In the genomic region with DNA sequence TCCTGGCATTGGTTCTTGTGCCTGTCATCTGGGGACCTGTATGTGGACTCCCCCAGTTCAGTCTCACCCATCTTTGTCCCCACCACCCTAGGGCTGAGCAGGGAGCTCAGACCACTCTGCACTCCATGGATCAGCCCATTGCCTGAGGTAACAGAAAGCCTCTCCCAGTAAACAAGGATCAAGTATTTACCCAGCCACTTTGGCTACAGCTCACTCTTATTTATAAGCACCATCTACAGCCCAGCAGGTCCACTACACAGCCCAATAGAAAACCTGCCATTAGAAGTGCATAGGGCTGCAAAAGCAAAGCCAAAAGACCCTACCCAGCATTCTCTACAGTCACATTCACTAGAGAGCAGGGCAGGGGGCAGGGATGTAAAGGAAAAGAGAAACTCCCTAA, we compare ENCODE assay signal across 18 cellular contexts.
A peak's percentile ranks its signal among the peaks of the same experiment; 100 is the strongest.
DNase-seq lines count a peak whose midpoint lies in the region; ATAC-seq and TF ChIP-seq lines count a peak whose summit lies in the region.
"Had no signal": no experiment of that assay in that cellular context is flagged by ENCODE, and none has a peak within 500 bp of the region (broad histone marks: within the 10 kb centered on the region; RNA-seq: fewer than 3 reads in every experiment).

No MANE protein-coding gene starts in this region.

- H3K4me3 Mint-ChIP-seq in neural progenitor cell: no peak overlapping the region
- H3K4me3 Mint-ChIP-seq: CD4-positive, alpha-beta memory T cell had no signal

- no peak overlapping the region for H3K9ac ChIP-seq in neural progenitor cell

- H3K79me2 ChIP-seq in neural progenitor cell (ENCODE audit: low read depth): no peaks in the 10 kb centered on the region

- TF ChIP-seq CTCF in left lung (IDR thresholded peaks at IDR 0.05) (no peak), neural progenitor cell (IDR thresholded peaks at IDR 0.05) (no peak)

- H4K20me1 ChIP-seq in neural progenitor cell (ENCODE audit: low read depth): no peaks in the 10 kb centered on the region

- peak overlapping the region; percentile 51 for H3K27ac Mint-ChIP-seq in neural progenitor cell
- H3K27ac Mint-ChIP-seq: CD4-positive, alpha-beta memory T cell had no signal

- ATAC-seq in left lung (peak; percentile 92), HG02981 (IDR thresholded peaks at IDR 0.05; ENCODE audit: unreplicated experiment) (no peak), HG03521 (IDR thresholded peaks at IDR 0.05; ENCODE audit: unreplicated experiment) (no peak)
- ATAC-seq: GM12878 had no signal

- peaks cover 0 to 3% of the 10 kb centered on the region in 2 donors for H3K9me3 ChIP-seq in left lung
- H3K9me3 ChIP-seq in neural progenitor cell (ENCODE audit: low read depth): no peaks in the 10 kb centered on the region

- DNase-seq in DMS53 (lab: John Stamatoyannopoulos, UW) (peak; percentile 42), DMS53 treated with DMSO at 0.1 percent for 48 hours (lab: John Stamatoyannopoulos, UW; ENCODE audit: unreplicated experiment) (peak; percentile 1), left lung (no peak), neural progenitor cell (ENCODE audit: low spot score) (no peak), HK-2 (ENCODE audit: unreplicated experiment) (no peak)
- DNase-seq: C1 segment of cervical spinal cord; Calu3; CD4-positive, alpha-beta memory T cell; COR-L47; DMS79; EL; GDM1; GOT3; H7; HCEC 1CT had no signal

- H3K36me3 Mint-ChIP-seq in neural progenitor cell: no peaks in the 10 kb centered on the region
- H3K36me3 Mint-ChIP-seq: CD4-positive, alpha-beta memory T cell had no signal

- H3K27me3 ChIP-seq in left lung: no peaks in the 10 kb centered on the region
- H3K27me3 ChIP-seq in neural progenitor cell: no peaks in the 10 kb centered on the region

- no peaks in the 10 kb centered on the region for H3K4me1 Mint-ChIP-seq in neural progenitor cell
- H3K4me1 Mint-ChIP-seq: CD4-positive, alpha-beta memory T cell had no signal

- H3F3A ChIP-seq in neural progenitor cell (ENCODE audit: low read depth): no peaks in the 10 kb centered on the region

- intact Hi-C loops in left lung (cut with DNase I): no loop called here

- H3K36me3 ChIP-seq in left lung (no peaks in the 10 kb centered on the region), neural progenitor cell (no peaks in the 10 kb centered on the region)

- H3K9me3 Mint-ChIP-seq in neural progenitor cell: no peaks in the 10 kb centered on the region

- H3K27me3 Mint-ChIP-seq in neural progenitor cell (ENCODE audit: insufficient read depth, low read depth): no peaks in the 10 kb centered on the region

- no peak overlapping the region for H3K27ac ChIP-seq in left lung
- no peak overlapping the region for H3K27ac ChIP-seq in neural progenitor cell

- no peak overlapping the region for H3K4me2 ChIP-seq in neural progenitor cell

- H3K4me1 ChIP-seq in left lung (no peaks in the 10 kb centered on the region), neural progenitor cell (no peaks in the 10 kb centered on the region)

- H3K4me3 ChIP-seq in left lung (no peak overlapping the region), neural progenitor cell (no peak overlapping the region)
- H3K4me3 ChIP-seq: GM12878 had no signal

- no peak overlapping the region for H2AFZ ChIP-seq in neural progenitor cell (replicated peaks)

Comparison
In these comparisons a context has a peak if more than half of its experiments do, and no peak if none do; other contexts are left out.
1. DNase-seq: peak in DMS53 (single experiment) and DMS53 treated with DMSO at 0.1 percent for 48 hours (single experiment); none in left lung (0 of 2), neural progenitor cell (single experiment) and HK-2 (single experiment).